In genomic region chr17:55926276-55926995, GRCh38 we compare ENCODE assay signal across 18 cellular contexts.
DNase-seq lines count a peak whose midpoint lies in the region; ATAC-seq and TF ChIP-seq lines count a peak whose summit lies in the region.
"Had no signal": no experiment of that assay in that cellular context is flagged by ENCODE, and none has a peak within 500 bp of the region (broad histone marks: within the 10 kb centered on the region; RNA-seq: fewer than 3 reads in every experiment).

No MANE protein-coding gene starts in this region.

- H2AFZ ChIP-seq in Loucy (ENCODE audit: low read length), result peak overlapping the region; percentile 85

- H2BK5ac ChIP-seq in mesendoderm (ENCODE audit: low read length), result no peak overlapping the region

- H3K4ac ChIP-seq in mesendoderm (ENCODE audit: low read depth, low read length), result no peak overlapping the region

- H3K4me3 ChIP-seq in Loucy (ENCODE audit: low read length, poor library complexity, severe bottlenecking) (peak overlapping the region; percentile 57), mesendoderm (ENCODE audit: low read length) (no peak overlapping the region)
- H3K4me3 ChIP-seq: A549, cardiac muscle cell, gastrocnemius medialis, right atrium auricular region had no signal

- CTCF ChIA-PET in WTC11 (lab: Charles Lee), result no interaction called here
- CTCF ChIA-PET in activated CD8-positive, alpha-beta memory T cell treated with anti-CD3 and anti-CD28 coated beads, Interleukin-2, amount 10 ng/mL, durations not matched to agents 7 days and 5 days (lab: Charles Lee), result no interaction called here

- H4K20me1 ChIP-seq in Loucy (ENCODE audit: insufficient read depth, low read length, poor library complexity, severe bottlenecking), result no peaks in the 10 kb centered on the region

- H3K36me3 ChIP-seq in Loucy (ENCODE audit: insufficient read depth, low read length) (no peaks in the 10 kb centered on the region), mesendoderm (ENCODE audit: control insufficient read depth, insufficient read depth, low read length) (no peaks in the 10 kb centered on the region)
- H3K36me3 ChIP-seq: cardiac muscle cell, gastrocnemius medialis, right atrium auricular region had no signal

- peak; percentile 63 for DNase-seq in activated CD4-positive, alpha-beta T cell treated with anti-CD3 and anti-CD28 coated beads, Interleukin-2, amount 10 ng/mL, durations not matched to agents 24 days and 14 days
- DNase-seq in activated CD4-positive, alpha-beta T cell treated with anti-CD3 and anti-CD28 coated beads, Interleukin-2, amount 50 U/mL, for 48 hours, result no peak
- DNase-seq in WTC11 (ENCODE audit: low spot score) (no peak), mesendoderm (peak; percentile 86)
- no peak for DNase-seq in activated CD8-positive, alpha-beta memory T cell treated with anti-CD3 and anti-CD28 coated beads, Interleukin-2, amount 10 ng/mL, durations not matched to agents 7 days and 5 days
- DNase-seq: activated CD8-positive, alpha-beta memory T cell treated with anti-CD3 and anti-CD28 coated beads, Interleukin-2, amount 50 U/mL, for 48 hours; gastrocnemius medialis; NCI-H1694; NCI-H446; occipital lobe had no signal

- H3K4me1 ChIP-seq in Loucy (ENCODE audit: insufficient read depth, low read length, poor library complexity, severe bottlenecking), result peaks cover 15% of the 10 kb centered on the region
- no peaks in the 10 kb centered on the region for H3K4me1 ChIP-seq in mesendoderm (ENCODE audit: control insufficient read depth, low read depth, low read length)
- H3K4me1 ChIP-seq: A549, gastrocnemius medialis, right atrium auricular region had no signal

- no peak overlapping the region for H4K5ac ChIP-seq in mesendoderm (ENCODE audit: low read length)

- no peak overlapping the region for H2BK15ac ChIP-seq in mesendoderm (replicated peaks; ENCODE audit: low read depth)

- H3K9me3 ChIP-seq in Loucy (ENCODE audit: insufficient read depth, low read depth, low read length), result no peaks in the 10 kb centered on the region
- H3K9me3 ChIP-seq: A549 had no signal

- no peak overlapping the region for H3K4me3 Mint-ChIP-seq in activated CD4-positive, alpha-beta T cell treated with anti-CD3 and anti-CD28 coated beads, Interleukin-2, amount 10 ng/mL, durations not matched to agents 24 days and 14 days
- peak overlapping the region; percentile 40 for H3K4me3 Mint-ChIP-seq in WTC11
- no peak overlapping the region for H3K4me3 Mint-ChIP-seq in activated CD8-positive, alpha-beta memory T cell treated with anti-CD3 and anti-CD28 coated beads, Interleukin-2, amount 10 ng/mL, durations not matched to agents 7 days and 5 days
- H3K4me3 Mint-ChIP-seq: type B pancreatic cell had no signal

- no peak overlapping the region for H3K27ac Mint-ChIP-seq in activated CD4-positive, alpha-beta T cell treated with anti-CD3 and anti-CD28 coated beads, Interleukin-2, amount 10 ng/mL, durations not matched to agents 24 days and 14 days
- peak overlapping the region; percentile 89 for H3K27ac Mint-ChIP-seq in WTC11
- no peak overlapping the region for H3K27ac Mint-ChIP-seq in activated CD8-positive, alpha-beta memory T cell treated with anti-CD3 and anti-CD28 coated beads, Interleukin-2, amount 10 ng/mL, durations not matched to agents 7 days and 5 days
- H3K27ac Mint-ChIP-seq: type B pancreatic cell had no signal

- TF ChIP-seq CTCF in Loucy (conservative IDR thresholded peaks at IDR 0.05; ENCODE audit: low read length), result no peak
- TF ChIP-seq CTCF in WTC11 (IDR thresholded peaks at IDR 0.05), result no peak

- H3K9ac ChIP-seq in Loucy (ENCODE audit: low read depth, low read length, poor library complexity, severe bottlenecking), result peak overlapping the region; percentile 21
- no peak overlapping the region for H3K9ac ChIP-seq in mesendoderm (ENCODE audit: low read length)

- H2BK120ac ChIP-seq in mesendoderm (ENCODE audit: low read depth, low read length), result no peak overlapping the region

- intact Hi-C loops in activated CD4-positive, alpha-beta T cell treated with anti-CD3 and anti-CD28 coated beads, Interleukin-2, amount 10 ng/mL, durations not matched to agents 24 days and 14 days (cut with micrococcal nuclease), result no loop called here

- WGBS in mesendoderm (ENCODE audit: extremely low coverage, insufficient coverage, low lambda C conversion rate), result no CpG with 5 or more reads among the region's 4 CpGs

- H2AK5ac ChIP-seq in mesendoderm (ENCODE audit: low read length), result no peak overlapping the region

- H3K79me1 ChIP-seq in mesendoderm (ENCODE audit: low read length), result no peaks in the 10 kb centered on the region

- no peaks in the 10 kb centered on the region for H3K9me3 Mint-ChIP-seq in activated CD4-positive, alpha-beta T cell treated with anti-CD3 and anti-CD28 coated beads, Interleukin-2, amount 10 ng/mL, durations not matched to agents 24 days and 14 days
- peaks cover 33% of the 10 kb centered on the region for H3K9me3 Mint-ChIP-seq in WTC11
- no peaks in the 10 kb centered on the region for H3K9me3 Mint-ChIP-seq in activated CD8-positive, alpha-beta memory T cell treated with anti-CD3 and anti-CD28 coated beads, Interleukin-2, amount 10 ng/mL, durations not matched to agents 7 days and 5 days (ENCODE audit: low read depth)
- H3K9me3 Mint-ChIP-seq: type B pancreatic cell had no signal

- H3K23ac ChIP-seq in mesendoderm (ENCODE audit: low read length), result no peak overlapping the region

- H3K79me2 ChIP-seq in Loucy (ENCODE audit: insufficient read depth, low read length) (no peaks in the 10 kb centered on the region), mesendoderm (ENCODE audit: control insufficient read depth, insufficient read depth, low read length) (no peaks in the 10 kb centered on the region)

- ATAC-seq in WTC11 (peak; percentile 84), HG03342 (IDR thresholded peaks at IDR 0.05; ENCODE audit: unreplicated experiment) (no peak), HG03196 (IDR thresholded peaks at IDR 0.05; ENCODE audit: unreplicated experiment) (no peak)
- ATAC-seq in activated CD8-positive, alpha-beta memory T cell treated with anti-CD3 and anti-CD28 coated beads, Interleukin-2, amount 10 ng/mL, durations not matched to agents 7 days and 5 days, result no peak
- ATAC-seq: A549, gastrocnemius medialis had no signal

- H3K4me2 ChIP-seq in Loucy (ENCODE audit: low read depth, low read length, poor library complexity, severe bottlenecking) (peak overlapping the region; percentile 72), mesendoderm (ENCODE audit: low read length) (no peak overlapping the region)
- H3K4me2 ChIP-seq: A549 had no signal

- H3K27me3 ChIP-seq in Loucy (ENCODE audit: insufficient read depth, low read length, poor library complexity, severe bottlenecking), result no peaks in the 10 kb centered on the region
- H3K27me3 ChIP-seq in mesendoderm (ENCODE audit: insufficient read depth, low read length, poor library complexity), result no peaks in the 10 kb centered on the region
- H3K27me3 ChIP-seq: cardiac muscle cell, gastrocnemius medialis, right atrium auricular region had no signal

- POLR2A ChIA-PET in WTC11 (lab: Charles Lee), result no interaction called here

- H3K27me3 Mint-ChIP-seq in activated CD4-positive, alpha-beta T cell treated with anti-CD3 and anti-CD28 coated beads, Interleukin-2, amount 10 ng/mL, durations not matched to agents 24 days and 14 days, result no peaks in the 10 kb centered on the region
- no peaks in the 10 kb centered on the region; the same call in 1 of the 2 replicates for H3K27me3 Mint-ChIP-seq in WTC11 (ENCODE audit: low read depth)
- no peaks in the 10 kb centered on the region for H3K27me3 Mint-ChIP-seq in activated CD8-positive, alpha-beta memory T cell treated with anti-CD3 and anti-CD28 coated beads, Interleukin-2, amount 10 ng/mL, durations not matched to agents 7 days and 5 days

- no peaks in the 10 kb centered on the region for H3K9me2 ChIP-seq in Loucy (replicated peaks; ENCODE audit: low read depth, low read length)

- no peak overlapping the region for H3K56ac ChIP-seq in mesendoderm (ENCODE audit: low read length)

- H3K4me1 Mint-ChIP-seq in activated CD4-positive, alpha-beta T cell treated with anti-CD3 and anti-CD28 coated beads, Interleukin-2, amount 10 ng/mL, durations not matched to agents 24 days and 14 days, result peaks cover 4% of the 10 kb centered on the region
- peaks cover 29% of the 10 kb centered on the region for H3K4me1 Mint-ChIP-seq in WTC11
- H3K4me1 Mint-ChIP-seq in activated CD8-positive, alpha-beta memory T cell treated with anti-CD3 and anti-CD28 coated beads, Interleukin-2, amount 10 ng/mL, durations not matched to agents 7 days and 5 days, result peaks cover 3% of the 10 kb centered on the region

- no peak overlapping the region for H3K18ac ChIP-seq in mesendoderm (ENCODE audit: low read length)

- no peaks in the 10 kb centered on the region for H3K36me3 Mint-ChIP-seq in activated CD4-positive, alpha-beta T cell treated with anti-CD3 and anti-CD28 coated beads, Interleukin-2, amount 10 ng/mL, durations not matched to agents 24 days and 14 days (ENCODE audit: low read depth)
- H3K36me3 Mint-ChIP-seq in WTC11, result peaks cover 13% of the 10 kb centered on the region
- H3K36me3 Mint-ChIP-seq in activated CD8-positive, alpha-beta memory T cell treated with anti-CD3 and anti-CD28 coated beads, Interleukin-2, amount 10 ng/mL, durations not matched to agents 7 days and 5 days, result no peaks in the 10 kb centered on the region
- H3K36me3 Mint-ChIP-seq: type B pancreatic cell had no signal

- H3F3A ChIP-seq in Loucy (ENCODE audit: low read depth), result no peaks in the 10 kb centered on the region; the same call in 1 of the 2 replicates

- peak overlapping the region; percentile 53 for H3K27ac ChIP-seq in mesendoderm (ENCODE audit: low read depth, low read length)
- H3K27ac ChIP-seq: A549, C4-2B, cardiac muscle cell, gastrocnemius medialis, right atrium auricular region had no signal

- no peak overlapping the region for H4K8ac ChIP-seq in mesendoderm (ENCODE audit: low read depth, low read length)

TF ChIP-seq in WTC11, 78 proteins besides CTCF, POLR2A, EP300 and RAD21 (continues in another document):
- TF ChIP-seq MAX (CRISPR knock-in tag; IDR thresholded peaks at IDR 0.05) (no peak), ZNF317 (CRISPR knock-in tag; IDR thresholded peaks at IDR 0.05; ENCODE audit: borderline replicate concordance, low read depth) (no peak), PRRX2 (CRISPR knock-in tag; IDR thresholded peaks at IDR 0.05) (no peak), JAZF1 (CRISPR knock-in tag; IDR thresholded peaks at IDR 0.05) (no peak), CREB1 (CRISPR knock-in tag; IDR thresholded peaks at IDR 0.05) (no peak), TEAD1 (CRISPR knock-in tag; IDR thresholded peaks at IDR 0.05) (peak; percentile 46; the same call in 1 of the 2 replicates), ZNF219 (CRISPR knock-in tag; IDR thresholded peaks at IDR 0.05; ENCODE audit: borderline replicate concordance) (no peak)

Comparison
In these comparisons a context has a peak if more than half of its experiments do, and no peak if none do; other contexts are left out.
1. DNase-seq: peak in activated CD4-positive, alpha-beta T cell treated with anti-CD3 and anti-CD28 coated beads, Interleukin-2, amount 10 ng/mL, durations not matched to agents 24 days and 14 days (single experiment) and mesendoderm (single experiment); none in activated CD4-positive, alpha-beta T cell treated with anti-CD3 and anti-CD28 coated beads, Interleukin-2, amount 50 U/mL, for 48 hours (0 of 2), WTC11 (single experiment) and activated CD8-positive, alpha-beta memory T cell treated with anti-CD3 and anti-CD28 coated beads, Interleukin-2, amount 10 ng/mL, durations not matched to agents 7 days and 5 days (single experiment).